ENCODE assay signal across 8 cellular contexts in genomic region chr21:46459024-46459355, GRCh38. TPM values are rescaled to one million over a fixed set of nuclear protein-coding genes. Genes with fewer than 3 reads are reported as not detected.
DNase-seq lines count a peak whose midpoint lies in the region; ATAC-seq and TF ChIP-seq lines count a peak whose summit lies in the region.

No MANE protein-coding gene starts in this region.

- POLR2A ChIA-PET in BJ (lab: Charles Lee), result interaction anchor here (0.8 kb wide), 1 partner anchor 9 kb away, joined by 3 read pairs; no protein-coding TSS in a partner anchor

- H3K4me1 ChIP-seq in Loucy (ENCODE audit: insufficient read depth, low read length, poor library complexity, severe bottlenecking) (peaks cover 61% of the 10 kb centered on the region), duodenal mucosa (ENCODE audit: control insufficient read depth in 1 of 2, insufficient read depth in 2 of 2, low read length in 2 of 2) (peaks cover 23 to 32% of the 10 kb centered on the region in 2 donors)

- peak overlapping the region; percentile 72 for H3K27ac ChIP-seq in duodenal mucosa (ENCODE audit: low read depth, low read length)

- no peak for DNase-seq in BJ (ENCODE audit: low read depth)
- DNase-seq in germinal center (ENCODE audit: low spot score), result no peak
- no peak for DNase-seq in stimulated activated CD4-positive, alpha-beta T cell treated with anti-CD3 and anti-CD28 coated beads, Interleukin-2, amount 100 ng/mL, for 48 hours
- DNase-seq in central memory CD4-positive, alpha-beta T cell, result no peak

- peaks cover 17% of the 10 kb centered on the region for H3K36me3 Mint-ChIP-seq in nephron (ENCODE audit: low read depth)

- no peaks in the 10 kb centered on the region for H3K9me3 ChIP-seq in Loucy (ENCODE audit: insufficient read depth, low read depth, low read length)
- no peaks in the 10 kb centered on the region for H3K9me3 ChIP-seq in duodenal mucosa (ENCODE audit: control insufficient read depth in 1 of 2, low read length in 2 of 2)

- peaks cover 12% of the 10 kb centered on the region for H4K20me1 ChIP-seq in Loucy (ENCODE audit: insufficient read depth, low read length, poor library complexity, severe bottlenecking)

- H2AFZ ChIP-seq in Loucy (ENCODE audit: low read length), result peak overlapping the region; percentile 97

- ATAC-seq in HG03442 (IDR thresholded peaks at IDR 0.05; ENCODE audit: unreplicated experiment), result no peak

- H3K4me3 ChIP-seq in BJ (ENCODE audit: low read depth, low read length) (peak overlapping the region; percentile 87), Loucy (ENCODE audit: low read length, poor library complexity, severe bottlenecking) (peak overlapping the region; percentile 90), duodenal mucosa (ENCODE audit: low read depth in 1 of 2, low read length in 2 of 2) (peak overlapping the region; percentile 63 to 85)

- H3K79me2 ChIP-seq in Loucy (ENCODE audit: insufficient read depth, low read length), result peaks cover 75% of the 10 kb centered on the region

- peaks cover 5% of the 10 kb centered on the region; the same call in 1 of the 2 replicates for H3F3A ChIP-seq in Loucy (ENCODE audit: low read depth)

- H3K4me2 ChIP-seq in Loucy (ENCODE audit: low read depth, low read length, poor library complexity, severe bottlenecking), result peak overlapping the region; percentile 98

- H3K27me3 ChIP-seq in BJ (ENCODE audit: control insufficient read depth, insufficient read depth, low read length), result no peaks in the 10 kb centered on the region
- no peaks in the 10 kb centered on the region for H3K27me3 ChIP-seq in Loucy (ENCODE audit: insufficient read depth, low read length, poor library complexity, severe bottlenecking)
- H3K27me3 ChIP-seq in duodenal mucosa (ENCODE audit: control insufficient read depth in 1 of 2, insufficient read depth in 2 of 2, low read length in 2 of 2), result no peaks in the 10 kb centered on the region

- H3K9ac ChIP-seq in Loucy (ENCODE audit: low read depth, low read length, poor library complexity, severe bottlenecking) (peak overlapping the region; percentile 93), duodenal mucosa (ENCODE audit: low read depth in 1 of 2, low read length in 2 of 2) (peak overlapping the region; percentile 67 to 76)

- H3K27me3 Mint-ChIP-seq in nephron (ENCODE audit: low read depth), result no peaks in the 10 kb centered on the region

- H3K36me3 ChIP-seq in BJ (ENCODE audit: control insufficient read depth, insufficient read depth, low read length) (no peaks in the 10 kb centered on the region; the same call in 1 of the 2 replicates), Loucy (ENCODE audit: insufficient read depth, low read length) (no peaks in the 10 kb centered on the region), duodenal mucosa (ENCODE audit: control insufficient read depth in 1 of 2, insufficient read depth in 2 of 2, low read length in 2 of 2) (peaks cover 0 to 7% of the 10 kb centered on the region in 2 donors)

- TF ChIP-seq CTCF in BJ (IDR thresholded peaks at IDR 0.05; ENCODE audit: insufficient read depth, low read depth, low read length) (no peak), Loucy (conservative IDR thresholded peaks at IDR 0.05; ENCODE audit: low read length) (no peak), nephron (IDR thresholded peaks at IDR 0.05; ENCODE audit: unreplicated experiment in 3 of 3) (no peak)

- H3K4me1 Mint-ChIP-seq in nephron, result peaks cover 25% of the 10 kb centered on the region

- H3K9me3 Mint-ChIP-seq in nephron, result no peaks in the 10 kb centered on the region

- no peaks in the 10 kb centered on the region for H3K9me2 ChIP-seq in Loucy (replicated peaks; ENCODE audit: low read depth, low read length)

- H3K4me3 Mint-ChIP-seq in nephron, result peak overlapping the region; percentile 77 to 93 (median 82)

- CTCF ChIA-PET in BJ (lab: Yijun Ruan, JAX), result interaction anchor here (0.7 kb wide), 1 partner anchor 96 kb away, joined by 3 read pairs; no protein-coding TSS in a partner anchor

- H3K27ac Mint-ChIP-seq in nephron, result no peak overlapping the region

RNA-seq across cellular contexts. Expression of gene DIP2A, which starts 0.3 kb away (rescaled TPM):
- polyA plus RNA-seq in BJ (2011; rRNA removed), result 13.2 and 18.7 TPM in 2 replicates
- 22.2 and 25.1 TPM in 2 replicates for polyA minus RNA-seq in BJ (2011; rRNA and poly(A)+ RNA removed)
